ENCODE assay signal across 9 cellular contexts in the genomic region with DNA sequence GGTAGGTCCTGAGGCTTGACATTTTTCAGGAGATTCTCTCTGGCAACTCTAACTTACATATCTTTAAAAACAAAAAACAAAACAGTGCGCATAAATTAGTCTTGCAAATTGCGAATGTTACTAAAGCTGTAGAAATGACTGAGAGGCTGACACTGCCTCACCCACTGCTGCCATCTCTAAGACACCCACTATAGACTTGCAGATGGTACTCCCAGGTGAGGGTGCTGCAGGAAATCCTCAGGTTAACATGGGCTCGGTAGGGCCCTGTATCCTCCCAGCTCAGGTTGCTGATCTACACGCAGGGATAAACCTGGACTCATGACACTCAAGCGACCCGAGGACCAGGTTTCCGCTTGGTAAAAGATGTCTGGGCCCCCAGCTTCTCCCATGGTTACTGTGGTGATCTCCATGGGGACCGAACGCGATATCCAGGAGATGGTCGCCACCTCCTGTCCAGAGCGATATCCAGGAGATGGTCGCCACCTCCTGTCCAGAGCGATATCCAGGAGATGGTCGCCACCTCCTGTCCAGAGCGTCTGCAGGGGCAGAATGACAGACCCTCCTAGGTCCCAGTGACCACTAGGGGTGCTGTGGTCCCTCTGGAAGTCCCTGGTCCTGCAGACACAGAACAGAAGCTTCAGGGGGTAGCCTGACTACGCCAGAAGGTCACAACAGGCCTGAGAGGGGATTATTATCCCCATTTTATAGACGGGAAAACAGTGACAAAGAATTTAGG. TPM values are rescaled to one million over a fixed set of nuclear protein-coding genes. Genes with fewer than 3 reads are reported as not detected.
DNase-seq lines count a peak whose midpoint lies in the region; ATAC-seq and TF ChIP-seq lines count a peak whose summit lies in the region.
"Had no signal": no experiment of that assay in that cellular context is flagged by ENCODE, and none has a peak within 500 bp of the region (broad histone marks: within the 10 kb centered on the region; RNA-seq: fewer than 3 reads in every experiment).

No MANE protein-coding gene starts in this region.

- no peak overlapping the region for H3K27ac ChIP-seq in lower lobe of right lung

- H3K27me3 ChIP-seq in lower lobe of right lung (ENCODE audit: low read depth), result no peaks in the 10 kb centered on the region

- no peaks in the 10 kb centered on the region for H3K9me3 ChIP-seq in lower lobe of right lung

- peaks cover 10% of the 10 kb centered on the region for H3K27me3 Mint-ChIP-seq in HFFc6 (ENCODE audit: insufficient read depth)
- no peaks in the 10 kb centered on the region for H3K27me3 Mint-ChIP-seq in activated CD8-positive, alpha-beta T cell treated with anti-CD3 and anti-CD28 coated beads for 36 hours

- TF ChIP-seq CTCF in HFFc6 (IDR thresholded peaks at IDR 0.05) (peak; percentile 69), lower lobe of right lung (IDR thresholded peaks at IDR 0.05) (peak; percentile 43)
- TF ChIP-seq CTCF in activated CD8-positive, alpha-beta T cell treated with anti-CD3 and anti-CD28 coated beads for 36 hours (IDR thresholded peaks at IDR 0.05), result peak; percentile 76

- H3K36me3 Mint-ChIP-seq in HFFc6 (ENCODE audit: low read depth), result no peaks in the 10 kb centered on the region
- H3K36me3 Mint-ChIP-seq in activated CD8-positive, alpha-beta T cell treated with anti-CD3 and anti-CD28 coated beads for 36 hours (ENCODE audit: low read depth), result no peaks in the 10 kb centered on the region

- no peak overlapping the region for H3K4me3 Mint-ChIP-seq in HFFc6
- H3K4me3 Mint-ChIP-seq in activated CD8-positive, alpha-beta T cell treated with anti-CD3 and anti-CD28 coated beads for 36 hours, result no peak overlapping the region

- H3K9me3 Mint-ChIP-seq in HFFc6, result no peaks in the 10 kb centered on the region
- peaks cover under 1% of the 10 kb centered on the region for H3K9me3 Mint-ChIP-seq in activated CD8-positive, alpha-beta T cell treated with anti-CD3 and anti-CD28 coated beads for 36 hours

- no peak overlapping the region for H3K4me3 ChIP-seq in lower lobe of right lung

- intact Hi-C loops in activated CD8-positive, alpha-beta T cell treated with anti-CD3 and anti-CD28 coated beads for 36 hours (cut with micrococcal nuclease), result loop anchor here (5.0 kb wide), 2 partner anchors 32 to 172 kb away; a partner anchor contains a TSS
- intact Hi-C loops in lower lobe of right lung (cut with DNase I), result no loop called here

- no peaks in the 10 kb centered on the region for H3K36me3 ChIP-seq in lower lobe of right lung

- no peak for ATAC-seq in activated CD8-positive, alpha-beta T cell treated with anti-CD3 and anti-CD28 coated beads for 36 hours
- ATAC-seq in lower lobe of right lung (no peak), HG03342 (IDR thresholded peaks at IDR 0.05; ENCODE audit: unreplicated experiment) (no peak), HG03439 (IDR thresholded peaks at IDR 0.05; ENCODE audit: unreplicated experiment) (no peak)

- POLR2A ChIA-PET in activated CD8-positive, alpha-beta T cell treated with anti-CD3 and anti-CD28 coated beads for 36 hours (lab: Charles Lee), result interaction anchor here (0.6 to 1.5 kb wide), 5 partner anchors 10 to 72 kb away, joined by 3 to 4 read pairs (median 3); no protein-coding TSS in a partner anchor

- H3K27ac Mint-ChIP-seq in HFFc6, result no peak overlapping the region
- no peak overlapping the region for H3K27ac Mint-ChIP-seq in activated CD8-positive, alpha-beta T cell treated with anti-CD3 and anti-CD28 coated beads for 36 hours

- H3K4me1 ChIP-seq in lower lobe of right lung, result peaks cover 15% of the 10 kb centered on the region

- no peaks in the 10 kb centered on the region for H3K4me1 Mint-ChIP-seq in HFFc6 (ENCODE audit: low read depth)
- H3K4me1 Mint-ChIP-seq in activated CD8-positive, alpha-beta T cell treated with anti-CD3 and anti-CD28 coated beads for 36 hours (ENCODE audit: low read depth), result peaks cover 37% of the 10 kb centered on the region

- peak; percentile 56 for DNase-seq in D341Med (ENCODE audit: low spot score)
- no peak for DNase-seq in HFFc6
- DNase-seq in activated CD8-positive, alpha-beta T cell treated with anti-CD3 and anti-CD28 coated beads for 36 hours, result peak; percentile 77
- no peak for DNase-seq in lower lobe of right lung
- DNase-seq in NCI-H510A treated with DMSO at 0.1 percent for 48 hours (lab: John Stamatoyannopoulos, UW), result no peak
- no peak for DNase-seq in C1 segment of cervical spinal cord (lab: John Stamatoyannopoulos, UW)

- CTCF ChIA-PET in activated CD8-positive, alpha-beta T cell treated with anti-CD3 and anti-CD28 coated beads for 36 hours (lab: Charles Lee), result interaction anchor here (0.6 to 11.1 kb wide), 31 partner anchors 11 to 357 kb away, joined by 3 to 186 read pairs (median 5); a partner anchor contains a TSS

RNA-seq across cellular contexts. Expression of a gene that starts 16.1 kb away (rescaled TPM):
- not detected for total RNA-seq in HFFc6 (2021; fragmentation: NEBNext Ultra II Directional; extraction: Animal tissue kit (Norgen Biotek cat#: 25700))
- 10 to 100 TPM; 19.1 to 19.5 TPM for total RNA-seq in activated CD8-positive, alpha-beta T cell treated with anti-CD3 and anti-CD28 coated beads for 36 hours
- total RNA-seq in lower lobe of right lung, result 1.8 TPM
- total RNA-seq: NCI-H460 had no signal

RNA-seq across cellular contexts. Expression of a gene that starts 40.8 kb away (rescaled TPM):
- not detected for total RNA-seq in HFFc6 (2021; fragmentation: NEBNext Ultra II Directional; extraction: Animal tissue kit (Norgen Biotek cat#: 25700))
- total RNA-seq in activated CD8-positive, alpha-beta T cell treated with anti-CD3 and anti-CD28 coated beads for 36 hours, result 10 to 100 TPM; 90.0 to 93.5 TPM
- total RNA-seq in lower lobe of right lung, result 7.9 TPM
- total RNA-seq: NCI-H460 had no signal

Comparison
In these comparisons a context has a peak if more than half of its experiments do, and no peak if none do; other contexts are left out.
1. DNase-seq: peak in D341Med (single experiment) and activated CD8-positive, alpha-beta T cell treated with anti-CD3 and anti-CD28 coated beads for 36 hours (single experiment); none in HFFc6 (single experiment), lower lobe of right lung (single experiment), NCI-H510A treated with DMSO at 0.1 percent for 48 hours (single experiment) and C1 segment of cervical spinal cord (0 of 14).
2. RNA of a gene that starts 40.8 kb away (total RNA-seq): 90.0 to 93.5 TPM in activated CD8-positive, alpha-beta T cell treated with anti-CD3 and anti-CD28 coated beads for 36 hours; 7.9 TPM in lower lobe of right lung (single experiment) and not detected in HFFc6; every median in the first group is over 10 times any median in the second.
3. Peak in every context shown above with its lines, with median percentiles within 50 percentile points of each other: CTCF ChIP-seq.